Comparison of ENCODE assay signal across 27 cellular contexts in the genomic region with DNA sequence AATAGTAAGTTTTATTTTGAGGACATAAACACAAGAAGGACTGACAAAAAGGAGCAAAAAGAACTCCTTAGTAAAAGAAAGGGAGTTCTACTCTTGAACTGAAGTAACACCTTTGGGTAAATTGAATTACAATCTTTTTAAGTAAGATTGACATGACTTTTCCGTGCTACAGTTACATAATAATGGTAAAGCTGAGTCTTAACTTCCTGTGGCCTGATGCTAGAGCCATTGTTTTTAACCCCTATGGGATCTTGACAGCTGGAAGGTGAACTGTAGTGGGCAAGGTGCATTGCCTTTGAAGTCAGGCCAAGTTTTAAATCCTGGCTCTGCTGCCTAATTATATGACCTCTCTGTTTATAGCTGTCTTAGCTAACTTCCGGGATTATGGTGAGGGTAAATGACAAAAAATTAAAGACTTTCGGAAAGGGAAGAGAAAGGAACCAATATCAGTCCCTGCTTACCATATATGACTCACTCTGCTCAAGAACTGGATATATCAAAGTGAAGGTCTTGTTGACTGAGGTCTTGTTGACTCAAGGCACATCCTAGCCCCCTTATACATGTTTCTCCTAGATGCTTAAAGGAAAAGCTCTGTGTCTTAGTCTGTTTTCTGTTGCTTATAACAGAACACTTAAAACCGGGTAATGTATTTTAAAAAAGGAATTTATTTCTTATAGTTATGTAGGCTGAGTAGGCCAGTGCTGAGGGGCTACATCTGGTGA. TPM values are rescaled to one million over a fixed set of nuclear protein-coding genes. Genes with fewer than 3 reads are reported as not detected.
DNase-seq lines count a peak whose midpoint lies in the region; ATAC-seq and TF ChIP-seq lines count a peak whose summit lies in the region.
"Had no signal": no experiment of that assay in that cellular context is flagged by ENCODE, and none has a peak within 500 bp of the region (broad histone marks: within the 10 kb centered on the region; RNA-seq: fewer than 3 reads in every experiment).

No MANE protein-coding gene starts in this region.

- no peak for DNase-seq in activated CD4-positive, alpha-beta T cell treated with anti-CD3 and anti-CD28 coated beads for 36 hours
- DNase-seq in activated CD4-positive, alpha-beta T cell treated with anti-CD3 and anti-CD28 coated beads for 1 hour, result no peak
- DNase-seq in NB4 (ENCODE audit: low read depth), result peak; percentile 31
- no peak for DNase-seq in endodermal cell
- no peak for DNase-seq in nephron progenitor cell
- DNase-seq in mesenchymal stem cell, result no peak
- DNase-seq in WERI-Rb-1, result no peak
- DNase-seq in activated naive CD4-positive, alpha-beta T cell treated with anti-CD3 and anti-CD28 coated beads, Interleukin-2, amount 50 U/mL, for 16 hours, result no peak
- DNase-seq: activated B cell treated with CpG ODN at 0.5 μM for 24 hours; activated T-cell treated with anti-CD3 and anti-CD28 coated beads, Interleukin-2, amount 50 U/mL, for 4 hours; BE2C; DMS79; effector memory CD4-positive, alpha-beta T cell; esophagus squamous epithelium; gastrocnemius medialis; natural killer cell; NCI-H1417 treated with DMSO at 0.1 percent for 48 hours; NK-92 treated with Interleukin-12 subunit alpha and Interleukin-12 subunit beta, amount 100 ng/mL, for 24 hours; pancreas; SK-N-SH; stomach; trophoblast cell had no signal

- no peak overlapping the region for H2AFZ ChIP-seq in mesenchymal stem cell (ENCODE audit: low read depth, low read length)

- H3K27ac Mint-ChIP-seq in activated CD4-positive, alpha-beta T cell treated with anti-CD3 and anti-CD28 coated beads for 36 hours, result peak overlapping the region; percentile 18
- H3K27ac Mint-ChIP-seq in endodermal cell (peak overlapping the region; percentile 4), nephron progenitor cell (peak overlapping the region; percentile 5)
- H3K27ac Mint-ChIP-seq: activated B cell treated with CpG ODN at 0.5 μM for 24 hours; activated naive CD8-positive, alpha-beta T cell; natural killer cell; T-helper 2 cell treated with Interferon-gamma antibody and Interleukin-4, amounts not matched to agents 5 μg/mL and 100 μg/mL, for 36 hours had no signal

- H3K9ac ChIP-seq in endodermal cell (ENCODE audit: extremely low read depth, low read length, poor library complexity, severe bottlenecking) (no peak overlapping the region), mesenchymal stem cell (ENCODE audit: low read length) (no peak overlapping the region)
- H3K9ac ChIP-seq: SK-N-SH had no signal

- H3K4me3 ChIP-seq in NB4 (ENCODE audit: low read depth, low read length) (no peak overlapping the region), endodermal cell (ENCODE audit: low read length) (no peak overlapping the region), mesenchymal stem cell (ENCODE audit: insufficient read depth in 1 of 2, low read depth in 1 of 2, low read length in 2 of 2) (no peak overlapping the region), WERI-Rb-1 (ENCODE audit: low read depth, low read length) (no peak overlapping the region)
- H3K4me3 ChIP-seq: esophagus squamous epithelium, gastrocnemius medialis, pancreas, right atrium auricular region, stomach had no signal

- no peak overlapping the region for H2BK120ac ChIP-seq in mesenchymal stem cell (ENCODE audit: low read depth, low read length)

- no peak overlapping the region for H4K8ac ChIP-seq in mesenchymal stem cell (ENCODE audit: low read length)

- no peak overlapping the region for H2BK15ac ChIP-seq in mesenchymal stem cell (ENCODE audit: low read depth, poor library complexity, severe bottlenecking)

- POLR2A ChIA-PET in activated CD4-positive, alpha-beta T cell treated with anti-CD3 and anti-CD28 coated beads for 36 hours (lab: Charles Lee), result no interaction called here

- TF ChIP-seq CTCF in NB4 (IDR thresholded peaks at IDR 0.05; ENCODE audit: low read depth, low read length) (no peak), endodermal cell (conservative IDR thresholded peaks at IDR 0.05) (no peak), nephron progenitor cell (IDR thresholded peaks at IDR 0.05) (no peak), WERI-Rb-1 (IDR thresholded peaks at IDR 0.05; ENCODE audit: low read depth, low read length) (no peak)

- no peak for TF ChIP-seq POLR2A in NB4 (IDR thresholded peaks at IDR 0.05; ENCODE audit: extremely low read depth, insufficient read length)

- 40 to 59% methylated on average over 1 to 4 of the region's 4 CpGs for WGBS in endodermal cell (ENCODE audit: insufficient coverage in 1 of 2, insufficient read length in 1 of 2), 2 experiments
- 71% methylated on average over 2 of the region's 4 CpGs for WGBS in mesenchymal stem cell

- H3K4me3 Mint-ChIP-seq in activated CD4-positive, alpha-beta T cell treated with anti-CD3 and anti-CD28 coated beads for 36 hours, result no peak overlapping the region
- H3K4me3 Mint-ChIP-seq in endodermal cell, result no peak overlapping the region
- H3K4me3 Mint-ChIP-seq in nephron progenitor cell, result no peak overlapping the region
- H3K4me3 Mint-ChIP-seq: activated B cell treated with CpG ODN at 0.5 μM for 24 hours; activated naive CD8-positive, alpha-beta T cell; activated T-cell treated with anti-CD3 and anti-CD28 coated beads, Interleukin-2, amount 50 U/mL, for 4 hours; brain; natural killer cell; T-helper 2 cell treated with Interferon-gamma antibody and Interleukin-4, amounts not matched to agents 5 μg/mL and 100 μg/mL, for 36 hours had no signal

- no peak overlapping the region for H2BK12ac ChIP-seq in mesenchymal stem cell (ENCODE audit: low read length in 2 of 2)

- H3K27ac ChIP-seq in endodermal cell (ENCODE audit: low read depth, low read length) (no peak overlapping the region), mesenchymal stem cell (ENCODE audit: low read length, poor library complexity, severe bottlenecking) (no peak overlapping the region), WERI-Rb-1 (no peak overlapping the region)
- H3K27ac ChIP-seq: esophagus squamous epithelium, gastrocnemius medialis, right atrium auricular region, RWPE1, stomach had no signal

- H2AK5ac ChIP-seq in mesenchymal stem cell (ENCODE audit: low read length, severe bottlenecking), result no peak overlapping the region

- no peak overlapping the region for H3K18ac ChIP-seq in mesenchymal stem cell (ENCODE audit: low read depth in 1 of 2, low read length in 2 of 2)

- H2BK5ac ChIP-seq in mesenchymal stem cell (ENCODE audit: low read depth, low read length, poor library complexity, severe bottlenecking), result no peak overlapping the region

- no peak overlapping the region for H3K14ac ChIP-seq in mesenchymal stem cell (ENCODE audit: low read length in 2 of 2)

- H3K9me3 ChIP-seq in endodermal cell (ENCODE audit: control insufficient read depth, low read length) (peaks cover 8% of the 10 kb centered on the region), mesenchymal stem cell (ENCODE audit: control insufficient read depth, low read length) (no peaks in the 10 kb centered on the region), WERI-Rb-1 (ENCODE audit: severe bottlenecking) (no peaks in the 10 kb centered on the region)
- H3K9me3 ChIP-seq: BE2C, esophagus squamous epithelium, gastrocnemius medialis, pancreas, right atrium auricular region, SK-N-SH, stomach had no signal

- peaks cover 6% of the 10 kb centered on the region for H3K4me1 Mint-ChIP-seq in activated CD4-positive, alpha-beta T cell treated with anti-CD3 and anti-CD28 coated beads for 36 hours
- peaks cover 25% of the 10 kb centered on the region for H3K4me1 Mint-ChIP-seq in endodermal cell
- no peaks in the 10 kb centered on the region for H3K4me1 Mint-ChIP-seq in nephron progenitor cell

- H3K4me2 ChIP-seq in mesenchymal stem cell (ENCODE audit: low read length, poor library complexity, severe bottlenecking), result no peak overlapping the region
- H3K4me2 ChIP-seq: SK-N-SH had no signal

- H4K91ac ChIP-seq in mesenchymal stem cell (ENCODE audit: low read length), result no peak overlapping the region

- no peak overlapping the region for H3K4ac ChIP-seq in mesenchymal stem cell (ENCODE audit: low read depth in 1 of 2, low read length in 2 of 2)

- ATAC-seq in activated CD4-positive, alpha-beta T cell treated with anti-CD3 and anti-CD28 coated beads for 36 hours, result no peak
- ATAC-seq: activated T-cell treated with anti-CD3 and anti-CD28 coated beads, Interleukin-2, amount 50 U/mL, for 4 hours; gastrocnemius medialis; natural killer cell had no signal

- peaks cover 57% of the 10 kb centered on the region for H3K36me3 ChIP-seq in endodermal cell (ENCODE audit: control insufficient read depth, insufficient read depth, low read length)
- peaks cover 0 to 26% of the 10 kb centered on the region in 2 experiments for H3K36me3 ChIP-seq in mesenchymal stem cell (ENCODE audit: control insufficient read depth in 1 of 2, insufficient read depth in 2 of 2, low read depth in 1 of 2, low read length in 2 of 2)
- H3K36me3 ChIP-seq in WERI-Rb-1, result peaks cover 20% of the 10 kb centered on the region
- H3K36me3 ChIP-seq: BE2C, gastrocnemius medialis, pancreas, right atrium auricular region had no signal

- H3K23ac ChIP-seq in mesenchymal stem cell (ENCODE audit: low read length in 2 of 2), result no peak overlapping the region

- H3K27me3 ChIP-seq in endodermal cell (ENCODE audit: control insufficient read depth, insufficient read depth, low read length, poor library complexity, severe bottlenecking) (no peaks in the 10 kb centered on the region), mesenchymal stem cell (ENCODE audit: control insufficient read depth in 1 of 2, insufficient read depth in 1 of 2, low read length in 2 of 2) (no peaks in the 10 kb centered on the region), WERI-Rb-1 (ENCODE audit: insufficient read depth, low read depth, severe bottlenecking) (no peaks in the 10 kb centered on the region)
- H3K27me3 ChIP-seq: BE2C, esophagus squamous epithelium, gastrocnemius medialis, pancreas, right atrium auricular region, stomach had no signal

- peaks cover 20% of the 10 kb centered on the region for H3K79me1 ChIP-seq in mesenchymal stem cell (replicated peaks; ENCODE audit: low read length, poor library complexity, severe bottlenecking)

- no peaks in the 10 kb centered on the region for H3K27me3 Mint-ChIP-seq in activated CD4-positive, alpha-beta T cell treated with anti-CD3 and anti-CD28 coated beads for 36 hours
- H3K27me3 Mint-ChIP-seq in endodermal cell (ENCODE audit: insufficient read depth), result no peaks in the 10 kb centered on the region
- H3K27me3 Mint-ChIP-seq in nephron progenitor cell (ENCODE audit: low read depth, poor library complexity), result no peaks in the 10 kb centered on the region
- H3K27me3 Mint-ChIP-seq: activated B cell treated with CpG ODN at 0.5 μM for 24 hours; activated naive CD8-positive, alpha-beta T cell; brain had no signal

- peaks cover 1% of the 10 kb centered on the region for H3K9me3 Mint-ChIP-seq in activated CD4-positive, alpha-beta T cell treated with anti-CD3 and anti-CD28 coated beads for 36 hours (ENCODE audit: low read depth)
- H3K9me3 Mint-ChIP-seq in endodermal cell, result no peaks in the 10 kb centered on the region
- peaks cover 2% of the 10 kb centered on the region for H3K9me3 Mint-ChIP-seq in nephron progenitor cell
- H3K9me3 Mint-ChIP-seq: activated B cell treated with CpG ODN at 0.5 μM for 24 hours; activated T-cell treated with anti-CD3 and anti-CD28 coated beads, Interleukin-2, amount 50 U/mL, for 4 hours; natural killer cell; T-helper 2 cell treated with Interferon-gamma antibody and Interleukin-4, amounts not matched to agents 5 μg/mL and 100 μg/mL, for 36 hours had no signal

- peaks cover 8% of the 10 kb centered on the region for H3K36me3 Mint-ChIP-seq in activated CD4-positive, alpha-beta T cell treated with anti-CD3 and anti-CD28 coated beads for 36 hours (ENCODE audit: low read depth)
- H3K36me3 Mint-ChIP-seq in endodermal cell (ENCODE audit: low read depth), result peaks cover 63% of the 10 kb centered on the region
- peaks cover 60% of the 10 kb centered on the region for H3K36me3 Mint-ChIP-seq in nephron progenitor cell (ENCODE audit: low read depth)

- intact Hi-C loops in activated CD4-positive, alpha-beta T cell treated with anti-CD3 and anti-CD28 coated beads for 36 hours (cut with DNase I, micrococcal nuclease), result no loop called here

- H3K4me1 ChIP-seq in endodermal cell (ENCODE audit: control insufficient read depth, insufficient read depth, low read length) (peaks cover 3% of the 10 kb centered on the region), mesenchymal stem cell (ENCODE audit: control insufficient read depth, insufficient read depth, low read depth, low read length) (no peaks in the 10 kb centered on the region)
- H3K4me1 ChIP-seq: BE2C had no signal

- CTCF ChIA-PET in activated CD4-positive, alpha-beta T cell treated with anti-CD3 and anti-CD28 coated beads for 36 hours (lab: Charles Lee), result no interaction called here

RNA-seq across cellular contexts. Expression of a gene that starts 6.8 kb away (rescaled TPM):
- total RNA-seq in activated CD4-positive, alpha-beta T cell treated with anti-CD3 and anti-CD28 coated beads for 36 hours, result 100 to 1,000 TPM in 1 of 2 experiments, 10 to 100 TPM in 1; 92.3 to 113 TPM
- total RNA-seq in endodermal cell, result 100 to 1,000 TPM; 453 to 480 TPM
- 154 TPM for polyA plus RNA-seq in endodermal cell (2013, experiment 1 of 2)
- polyA plus RNA-seq in endodermal cell (2013, experiment 2 of 2), result 158 TPM
- polyA plus RNA-seq in mesenchymal stem cell (2013, experiment 1 of 2), result 108 TPM
- 98.7 TPM for polyA plus RNA-seq in mesenchymal stem cell (2013, experiment 2 of 2)
